1 cellular context compared by ENCODE assay signal in the genomic region with DNA sequence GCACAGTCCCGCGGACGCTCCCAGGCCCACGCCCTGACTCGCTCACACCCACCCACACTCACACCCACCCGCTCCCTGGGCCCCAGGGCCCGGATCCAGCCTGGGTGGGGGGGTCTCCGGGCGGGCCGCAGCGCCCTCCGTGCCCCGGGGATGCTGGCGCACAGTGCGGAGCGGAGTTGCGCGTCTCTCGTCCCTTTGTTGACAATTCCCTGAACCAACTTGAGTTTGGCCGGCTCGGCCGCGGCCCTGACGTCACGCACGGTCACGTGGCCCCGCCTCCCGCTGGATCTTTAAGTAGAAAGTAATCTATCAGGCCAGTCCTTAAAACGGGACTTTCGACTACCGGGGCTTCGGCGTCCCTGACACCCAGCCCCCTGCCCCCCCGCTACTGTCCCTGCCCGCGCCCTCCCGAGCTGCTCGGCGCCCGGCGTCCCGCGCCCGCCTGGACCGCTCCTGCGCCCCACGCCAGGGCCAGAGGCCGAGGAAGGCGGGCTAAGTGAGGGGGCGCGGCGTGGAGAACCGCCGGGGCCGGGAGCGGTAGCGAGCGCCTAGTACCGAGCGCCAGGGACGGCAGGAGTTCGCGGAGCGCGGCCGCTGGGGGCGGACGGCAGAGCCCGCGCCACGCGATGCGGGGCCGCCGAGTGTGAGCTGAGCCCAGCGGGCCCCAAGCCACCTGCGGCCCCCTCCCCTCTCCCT.
TF ChIP-seq lines count a peak whose summit lies in the region.

A gene (plus strand): TSS at position 320 of the 696 bp plus-strand sequence. CDS start 492 bp downstream, outside the sequence.

TF ChIP-seq in WTC11, 78 proteins besides CTCF, POLR2A, EP300 and RAD21 (continued from another document and continues in another):
- TF ChIP-seq, protein P1, sequence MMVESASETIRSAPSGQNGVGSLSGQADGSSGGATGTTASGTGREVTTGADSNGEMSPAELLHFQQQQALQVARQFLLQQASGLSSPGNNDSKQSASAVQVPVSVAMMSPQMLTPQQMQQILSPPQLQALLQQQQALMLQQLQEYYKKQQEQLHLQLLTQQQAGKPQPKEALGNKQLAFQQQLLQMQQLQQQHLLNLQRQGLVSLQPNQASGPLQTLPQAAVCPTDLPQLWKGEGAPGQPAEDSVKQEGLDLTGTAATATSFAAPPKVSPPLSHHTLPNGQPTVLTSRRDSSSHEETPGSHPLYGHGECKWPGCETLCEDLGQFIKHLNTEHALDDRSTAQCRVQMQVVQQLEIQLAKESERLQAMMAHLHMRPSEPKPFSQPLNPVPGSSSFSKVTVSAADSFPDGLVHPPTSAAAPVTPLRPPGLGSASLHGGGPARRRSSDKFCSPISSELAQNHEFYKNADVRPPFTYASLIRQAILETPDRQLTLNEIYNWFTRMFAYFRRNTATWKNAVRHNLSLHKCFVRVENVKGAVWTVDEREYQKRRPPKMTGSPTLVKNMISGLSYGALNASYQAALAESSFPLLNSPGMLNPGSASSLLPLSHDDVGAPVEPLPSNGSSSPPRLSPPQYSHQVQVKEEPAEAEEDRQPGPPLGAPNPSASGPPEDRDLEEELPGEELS (CRISPR knock-in tag; IDR thresholded peaks at IDR 0.05) = no peak; the same call in 1 of the 2 replicates
- TF ChIP-seq CREM (CRISPR knock-in tag; IDR thresholded peaks at IDR 0.05) (peak; percentile 83; the same call in 1 of the 2 replicates), CBFB (CRISPR knock-in tag; IDR thresholded peaks at IDR 0.05; ENCODE audit: low read depth) (no peak), RORB (CRISPR knock-in tag; IDR thresholded peaks at IDR 0.05) (no peak), ZNF423 (CRISPR knock-in tag; IDR thresholded peaks at IDR 0.05) (no peak), ZNF138 (CRISPR knock-in tag; conservative IDR thresholded peaks at IDR 0.05) (no peak), ZNF396 (CRISPR knock-in tag; IDR thresholded peaks at IDR 0.05; ENCODE audit: borderline replicate concordance) (no peak), ATF1 (CRISPR knock-in tag; IDR thresholded peaks at IDR 0.05) (no peak; the same call in none of the 2 replicates), GTF2I (CRISPR knock-in tag; conservative IDR thresholded peaks at IDR 0.05) (no peak), NR2C2 (CRISPR knock-in tag; IDR thresholded peaks at IDR 0.05) (no peak), NFATC4 (CRISPR knock-in tag; IDR thresholded peaks at IDR 0.05) (no peak), ZNF263 (CRISPR knock-in tag; IDR thresholded peaks at IDR 0.05; ENCODE audit: low read depth) (no peak), FOXP1 (CRISPR knock-in tag; IDR thresholded peaks at IDR 0.05; ENCODE audit: borderline replicate concordance) (0 out of 2 replicates have a peak, but pooled peaks have one; percentile 3), GRHL2 (CRISPR knock-in tag; IDR thresholded peaks at IDR 0.05; ENCODE audit: insufficient replicate concordance, severe bottlenecking) (no peak), NR3C1 (CRISPR knock-in tag; conservative IDR thresholded peaks at IDR 0.05; ENCODE audit: low read depth) (no peak)
- TF ChIP-seq, protein P2, sequence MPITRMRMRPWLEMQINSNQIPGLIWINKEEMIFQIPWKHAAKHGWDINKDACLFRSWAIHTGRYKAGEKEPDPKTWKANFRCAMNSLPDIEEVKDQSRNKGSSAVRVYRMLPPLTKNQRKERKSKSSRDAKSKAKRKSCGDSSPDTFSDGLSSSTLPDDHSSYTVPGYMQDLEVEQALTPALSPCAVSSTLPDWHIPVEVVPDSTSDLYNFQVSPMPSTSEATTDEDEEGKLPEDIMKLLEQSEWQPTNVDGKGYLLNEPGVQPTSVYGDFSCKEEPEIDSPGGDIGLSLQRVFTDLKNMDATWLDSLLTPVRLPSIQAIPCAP (CRISPR knock-in tag; IDR thresholded peaks at IDR 0.05) = no peak
- TF ChIP-seq, protein P3, sequence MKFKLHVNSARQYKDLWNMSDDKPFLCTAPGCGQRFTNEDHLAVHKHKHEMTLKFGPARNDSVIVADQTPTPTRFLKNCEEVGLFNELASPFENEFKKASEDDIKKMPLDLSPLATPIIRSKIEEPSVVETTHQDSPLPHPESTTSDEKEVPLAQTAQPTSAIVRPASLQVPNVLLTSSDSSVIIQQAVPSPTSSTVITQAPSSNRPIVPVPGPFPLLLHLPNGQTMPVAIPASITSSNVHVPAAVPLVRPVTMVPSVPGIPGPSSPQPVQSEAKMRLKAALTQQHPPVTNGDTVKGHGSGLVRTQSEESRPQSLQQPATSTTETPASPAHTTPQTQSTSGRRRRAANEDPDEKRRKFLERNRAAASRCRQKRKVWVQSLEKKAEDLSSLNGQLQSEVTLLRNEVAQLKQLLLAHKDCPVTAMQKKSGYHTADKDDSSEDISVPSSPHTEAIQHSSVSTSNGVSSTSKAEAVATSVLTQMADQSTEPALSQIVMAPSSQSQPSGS (CRISPR knock-in tag; IDR thresholded peaks at IDR 0.05; ENCODE audit: borderline replicate concordance, low read depth) = no peak
- TF ChIP-seq, protein P4, sequence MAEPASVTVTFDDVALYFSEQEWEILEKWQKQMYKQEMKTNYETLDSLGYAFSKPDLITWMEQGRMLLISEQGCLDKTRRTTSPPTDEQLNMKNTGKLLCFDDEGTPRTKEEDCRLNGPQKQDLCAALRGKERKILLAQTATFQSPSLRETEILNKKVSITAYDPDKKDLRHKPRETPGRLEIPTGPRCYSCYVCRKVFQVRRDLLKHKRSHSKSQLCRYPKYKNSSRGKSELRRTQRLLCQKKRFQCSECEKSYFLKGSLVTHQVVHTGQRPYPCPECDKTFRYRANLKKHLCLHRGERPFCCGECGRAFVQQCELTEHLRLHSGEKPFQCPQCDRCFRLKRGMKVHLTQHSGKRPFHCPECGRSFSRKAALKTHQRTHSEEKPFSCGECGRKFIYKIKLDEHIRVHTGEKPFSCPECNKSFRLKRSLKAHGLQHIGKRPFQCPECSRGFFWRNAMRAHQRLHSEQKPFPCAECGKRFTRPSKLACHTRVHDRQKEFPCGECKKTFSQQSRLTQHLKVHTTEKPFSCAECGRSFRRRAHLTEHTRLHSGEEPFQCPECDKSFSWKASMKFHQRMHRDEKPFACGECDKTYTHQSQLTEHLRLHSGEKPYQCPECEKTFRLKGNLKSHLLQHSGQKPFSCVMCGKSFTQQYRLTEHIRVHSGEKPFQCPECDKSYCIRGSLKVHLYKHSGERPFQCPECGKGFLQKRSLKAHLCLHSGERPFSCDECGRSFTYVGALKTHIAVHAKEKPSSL (CRISPR knock-in tag; conservative IDR thresholded peaks at IDR 0.05) = no peak
- TF ChIP-seq, protein P5, sequence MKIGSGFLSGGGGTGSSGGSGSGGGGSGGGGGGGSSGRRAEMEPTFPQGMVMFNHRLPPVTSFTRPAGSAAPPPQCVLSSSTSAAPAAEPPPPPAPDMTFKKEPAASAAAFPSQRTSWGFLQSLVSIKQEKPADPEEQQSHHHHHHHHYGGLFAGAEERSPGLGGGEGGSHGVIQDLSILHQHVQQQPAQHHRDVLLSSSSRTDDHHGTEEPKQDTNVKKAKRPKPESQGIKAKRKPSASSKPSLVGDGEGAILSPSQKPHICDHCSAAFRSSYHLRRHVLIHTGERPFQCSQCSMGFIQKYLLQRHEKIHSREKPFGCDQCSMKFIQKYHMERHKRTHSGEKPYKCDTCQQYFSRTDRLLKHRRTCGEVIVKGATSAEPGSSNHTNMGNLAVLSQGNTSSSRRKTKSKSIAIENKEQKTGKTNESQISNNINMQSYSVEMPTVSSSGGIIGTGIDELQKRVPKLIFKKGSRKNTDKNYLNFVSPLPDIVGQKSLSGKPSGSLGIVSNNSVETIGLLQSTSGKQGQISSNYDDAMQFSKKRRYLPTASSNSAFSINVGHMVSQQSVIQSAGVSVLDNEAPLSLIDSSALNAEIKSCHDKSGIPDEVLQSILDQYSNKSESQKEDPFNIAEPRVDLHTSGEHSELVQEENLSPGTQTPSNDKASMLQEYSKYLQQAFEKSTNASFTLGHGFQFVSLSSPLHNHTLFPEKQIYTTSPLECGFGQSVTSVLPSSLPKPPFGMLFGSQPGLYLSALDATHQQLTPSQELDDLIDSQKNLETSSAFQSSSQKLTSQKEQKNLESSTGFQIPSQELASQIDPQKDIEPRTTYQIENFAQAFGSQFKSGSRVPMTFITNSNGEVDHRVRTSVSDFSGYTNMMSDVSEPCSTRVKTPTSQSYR (CRISPR knock-in tag; IDR thresholded peaks at IDR 0.05) = peak; percentile 24; the same call in 1 of the 2 replicates
- TF ChIP-seq, protein P6, sequence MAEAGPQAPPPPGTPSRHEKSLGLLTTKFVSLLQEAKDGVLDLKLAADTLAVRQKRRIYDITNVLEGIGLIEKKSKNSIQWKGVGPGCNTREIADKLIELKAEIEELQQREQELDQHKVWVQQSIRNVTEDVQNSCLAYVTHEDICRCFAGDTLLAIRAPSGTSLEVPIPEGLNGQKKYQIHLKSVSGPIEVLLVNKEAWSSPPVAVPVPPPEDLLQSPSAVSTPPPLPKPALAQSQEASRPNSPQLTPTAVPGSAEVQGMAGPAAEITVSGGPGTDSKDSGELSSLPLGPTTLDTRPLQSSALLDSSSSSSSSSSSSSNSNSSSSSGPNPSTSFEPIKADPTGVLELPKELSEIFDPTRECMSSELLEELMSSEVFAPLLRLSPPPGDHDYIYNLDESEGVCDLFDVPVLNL (CRISPR knock-in tag; IDR thresholded peaks at IDR 0.05; ENCODE audit: borderline replicate concordance, low read depth) = no peak
- TF ChIP-seq, protein P7, sequence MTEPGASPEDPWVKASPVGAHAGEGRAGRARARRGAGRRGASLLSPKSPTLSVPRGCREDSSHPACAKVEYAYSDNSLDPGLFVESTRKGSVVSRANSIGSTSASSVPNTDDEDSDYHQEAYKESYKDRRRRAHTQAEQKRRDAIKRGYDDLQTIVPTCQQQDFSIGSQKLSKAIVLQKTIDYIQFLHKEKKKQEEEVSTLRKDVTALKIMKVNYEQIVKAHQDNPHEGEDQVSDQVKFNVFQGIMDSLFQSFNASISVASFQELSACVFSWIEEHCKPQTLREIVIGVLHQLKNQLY (CRISPR knock-in tag; IDR thresholded peaks at IDR 0.05) = 0 out of 2 replicates have a peak, but pooled peaks have one; percentile 63
- TF ChIP-seq, protein P8, sequence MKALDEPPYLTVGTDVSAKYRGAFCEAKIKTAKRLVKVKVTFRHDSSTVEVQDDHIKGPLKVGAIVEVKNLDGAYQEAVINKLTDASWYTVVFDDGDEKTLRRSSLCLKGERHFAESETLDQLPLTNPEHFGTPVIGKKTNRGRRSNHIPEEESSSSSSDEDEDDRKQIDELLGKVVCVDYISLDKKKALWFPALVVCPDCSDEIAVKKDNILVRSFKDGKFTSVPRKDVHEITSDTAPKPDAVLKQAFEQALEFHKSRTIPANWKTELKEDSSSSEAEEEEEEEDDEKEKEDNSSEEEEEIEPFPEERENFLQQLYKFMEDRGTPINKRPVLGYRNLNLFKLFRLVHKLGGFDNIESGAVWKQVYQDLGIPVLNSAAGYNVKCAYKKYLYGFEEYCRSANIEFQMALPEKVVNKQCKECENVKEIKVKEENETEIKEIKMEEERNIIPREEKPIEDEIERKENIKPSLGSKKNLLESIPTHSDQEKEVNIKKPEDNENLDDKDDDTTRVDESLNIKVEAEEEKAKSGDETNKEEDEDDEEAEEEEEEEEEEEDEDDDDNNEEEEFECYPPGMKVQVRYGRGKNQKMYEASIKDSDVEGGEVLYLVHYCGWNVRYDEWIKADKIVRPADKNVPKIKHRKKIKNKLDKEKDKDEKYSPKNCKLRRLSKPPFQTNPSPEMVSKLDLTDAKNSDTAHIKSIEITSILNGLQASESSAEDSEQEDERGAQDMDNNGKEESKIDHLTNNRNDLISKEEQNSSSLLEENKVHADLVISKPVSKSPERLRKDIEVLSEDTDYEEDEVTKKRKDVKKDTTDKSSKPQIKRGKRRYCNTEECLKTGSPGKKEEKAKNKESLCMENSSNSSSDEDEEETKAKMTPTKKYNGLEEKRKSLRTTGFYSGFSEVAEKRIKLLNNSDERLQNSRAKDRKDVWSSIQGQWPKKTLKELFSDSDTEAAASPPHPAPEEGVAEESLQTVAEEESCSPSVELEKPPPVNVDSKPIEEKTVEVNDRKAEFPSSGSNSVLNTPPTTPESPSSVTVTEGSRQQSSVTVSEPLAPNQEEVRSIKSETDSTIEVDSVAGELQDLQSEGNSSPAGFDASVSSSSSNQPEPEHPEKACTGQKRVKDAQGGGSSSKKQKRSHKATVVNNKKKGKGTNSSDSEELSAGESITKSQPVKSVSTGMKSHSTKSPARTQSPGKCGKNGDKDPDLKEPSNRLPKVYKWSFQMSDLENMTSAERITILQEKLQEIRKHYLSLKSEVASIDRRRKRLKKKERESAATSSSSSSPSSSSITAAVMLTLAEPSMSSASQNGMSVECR (CRISPR knock-in tag; IDR thresholded peaks at IDR 0.05; ENCODE audit: borderline replicate concordance) = no peak; the same call in 1 of the 2 replicates
- TF ChIP-seq, protein P9, sequence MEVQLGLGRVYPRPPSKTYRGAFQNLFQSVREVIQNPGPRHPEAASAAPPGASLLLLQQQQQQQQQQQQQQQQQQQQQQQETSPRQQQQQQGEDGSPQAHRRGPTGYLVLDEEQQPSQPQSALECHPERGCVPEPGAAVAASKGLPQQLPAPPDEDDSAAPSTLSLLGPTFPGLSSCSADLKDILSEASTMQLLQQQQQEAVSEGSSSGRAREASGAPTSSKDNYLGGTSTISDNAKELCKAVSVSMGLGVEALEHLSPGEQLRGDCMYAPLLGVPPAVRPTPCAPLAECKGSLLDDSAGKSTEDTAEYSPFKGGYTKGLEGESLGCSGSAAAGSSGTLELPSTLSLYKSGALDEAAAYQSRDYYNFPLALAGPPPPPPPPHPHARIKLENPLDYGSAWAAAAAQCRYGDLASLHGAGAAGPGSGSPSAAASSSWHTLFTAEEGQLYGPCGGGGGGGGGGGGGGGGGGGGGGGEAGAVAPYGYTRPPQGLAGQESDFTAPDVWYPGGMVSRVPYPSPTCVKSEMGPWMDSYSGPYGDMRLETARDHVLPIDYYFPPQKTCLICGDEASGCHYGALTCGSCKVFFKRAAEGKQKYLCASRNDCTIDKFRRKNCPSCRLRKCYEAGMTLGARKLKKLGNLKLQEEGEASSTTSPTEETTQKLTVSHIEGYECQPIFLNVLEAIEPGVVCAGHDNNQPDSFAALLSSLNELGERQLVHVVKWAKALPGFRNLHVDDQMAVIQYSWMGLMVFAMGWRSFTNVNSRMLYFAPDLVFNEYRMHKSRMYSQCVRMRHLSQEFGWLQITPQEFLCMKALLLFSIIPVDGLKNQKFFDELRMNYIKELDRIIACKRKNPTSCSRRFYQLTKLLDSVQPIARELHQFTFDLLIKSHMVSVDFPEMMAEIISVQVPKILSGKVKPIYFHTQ (CRISPR knock-in tag; IDR thresholded peaks at IDR 0.05) = no peak
- TF ChIP-seq, protein P10, sequence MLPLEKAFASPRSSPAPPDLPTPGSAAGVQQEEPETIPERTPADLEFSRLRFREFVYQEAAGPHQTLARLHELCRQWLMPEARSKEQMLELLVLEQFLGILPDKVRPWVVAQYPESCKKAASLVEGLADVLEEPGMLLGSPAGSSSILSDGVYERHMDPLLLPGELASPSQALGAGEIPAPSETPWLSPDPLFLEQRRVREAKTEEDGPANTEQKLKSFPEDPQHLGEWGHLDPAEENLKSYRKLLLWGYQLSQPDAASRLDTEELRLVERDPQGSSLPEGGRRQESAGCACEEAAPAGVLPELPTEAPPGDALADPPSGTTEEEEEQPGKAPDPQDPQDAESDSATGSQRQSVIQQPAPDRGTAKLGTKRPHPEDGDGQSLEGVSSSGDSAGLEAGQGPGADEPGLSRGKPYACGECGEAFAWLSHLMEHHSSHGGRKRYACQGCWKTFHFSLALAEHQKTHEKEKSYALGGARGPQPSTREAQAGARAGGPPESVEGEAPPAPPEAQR (CRISPR knock-in tag; IDR thresholded peaks at IDR 0.05) = no peak
- TF ChIP-seq, protein P11, sequence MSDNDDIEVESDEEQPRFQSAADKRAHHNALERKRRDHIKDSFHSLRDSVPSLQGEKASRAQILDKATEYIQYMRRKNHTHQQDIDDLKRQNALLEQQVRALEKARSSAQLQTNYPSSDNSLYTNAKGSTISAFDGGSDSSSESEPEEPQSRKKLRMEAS (CRISPR knock-in tag; IDR thresholded peaks at IDR 0.05) = peak; percentile 77; the same call in 1 of the 2 replicates
- TF ChIP-seq, protein P12, sequence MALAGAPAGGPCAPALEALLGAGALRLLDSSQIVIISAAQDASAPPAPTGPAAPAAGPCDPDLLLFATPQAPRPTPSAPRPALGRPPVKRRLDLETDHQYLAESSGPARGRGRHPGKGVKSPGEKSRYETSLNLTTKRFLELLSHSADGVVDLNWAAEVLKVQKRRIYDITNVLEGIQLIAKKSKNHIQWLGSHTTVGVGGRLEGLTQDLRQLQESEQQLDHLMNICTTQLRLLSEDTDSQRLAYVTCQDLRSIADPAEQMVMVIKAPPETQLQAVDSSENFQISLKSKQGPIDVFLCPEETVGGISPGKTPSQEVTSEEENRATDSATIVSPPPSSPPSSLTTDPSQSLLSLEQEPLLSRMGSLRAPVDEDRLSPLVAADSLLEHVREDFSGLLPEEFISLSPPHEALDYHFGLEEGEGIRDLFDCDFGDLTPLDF (CRISPR knock-in tag; IDR thresholded peaks at IDR 0.05) = no peak
